26 cellular contexts compared by ENCODE assay signal in genomic region chr18:57983472-57983871, GRCh38.
"Had no signal": no experiment of that assay in that cellular context is flagged by ENCODE, and none has a peak within 500 bp of the region (broad histone marks: within the 10 kb centered on the region; RNA-seq: fewer than 3 reads in every experiment).

No MANE protein-coding gene starts in this region.

- H3K4me1 Mint-ChIP-seq: stimulated activated effector memory CD8-positive, alpha-beta T cell treated with anti-CD3 and anti-CD28 coated beads, Interleukin-12 subunit alpha, Interleukin-12 subunit beta, amount 100 ng/mL, for 72 hours had no signal

- H3K4me3 Mint-ChIP-seq: effector memory CD8-positive, alpha-beta T cell; mesothelial cell of epicardium; naive B cell; natural killer cell treated with Interleukin-12 subunit alpha and Interleukin-12 subunit beta and Interleukin-15 and Interleukin-18, amount 100 ng/mL, for 72 hours; neural progenitor cell; stimulated activated effector memory CD8-positive, alpha-beta T cell treated with anti-CD3 and anti-CD28 coated beads, Interleukin-12 subunit alpha, Interleukin-12 subunit beta, amount 100 ng/mL, for 72 hours had no signal

- H3K9me3 ChIP-seq: esophagus squamous epithelium, mucosa of descending colon, prostate gland, sigmoid colon, thyroid gland, vagina had no signal

- H3K27ac Mint-ChIP-seq: effector memory CD8-positive, alpha-beta T cell; mesothelial cell of epicardium; natural killer cell treated with Interleukin-12 subunit alpha and Interleukin-12 subunit beta and Interleukin-15 and Interleukin-18, amount 100 ng/mL, for 72 hours; stimulated activated effector memory CD8-positive, alpha-beta T cell treated with anti-CD3 and anti-CD28 coated beads, Interleukin-12 subunit alpha, Interleukin-12 subunit beta, amount 100 ng/mL, for 72 hours had no signal

- H3K9me3 Mint-ChIP-seq: effector memory CD8-positive, alpha-beta T cell; natural killer cell treated with Interleukin-12 subunit alpha and Interleukin-12 subunit beta and Interleukin-15 and Interleukin-18, amount 100 ng/mL, for 72 hours; stimulated activated effector memory CD8-positive, alpha-beta T cell treated with anti-CD3 and anti-CD28 coated beads, Interleukin-12 subunit alpha, Interleukin-12 subunit beta, amount 100 ng/mL, for 72 hours had no signal

- DNase-seq: effector memory CD8-positive, alpha-beta T cell; erythroblast; esophagus squamous epithelium; foreskin melanocyte; glutamatergic neuron; heart right ventricle; hippocampal formation; left cardiac atrium; left lung; mesenchymal stem cell; mucosa of descending colon; naive B cell; nucleus accumbens; sigmoid colon; stimulated activated CD4-positive, alpha-beta T cell treated with anti-CD3 and anti-CD28 coated beads, Interleukin-2, amount 100 ng/mL, for 24 hours; stimulated activated CD4-positive, alpha-beta T cell treated with anti-CD3 and anti-CD28 coated beads, Interleukin-4, amount 100 ng/mL, for 24 hours; stimulated activated naive CD4-positive, alpha-beta T cell treated with Interleukin-2 at 50 U/mL for 16 hours; stomach; thyroid gland; trophoblast cell had no signal

- ATAC-seq: effector memory CD8-positive, alpha-beta T cell; heart right ventricle; left cardiac atrium; left lung had no signal

- H3K36me3 Mint-ChIP-seq: mesothelial cell of epicardium; naive B cell; natural killer cell treated with Interleukin-12 subunit alpha and Interleukin-12 subunit beta and Interleukin-15 and Interleukin-18, amount 100 ng/mL, for 72 hours; neural progenitor cell; stimulated activated effector memory CD8-positive, alpha-beta T cell treated with anti-CD3 and anti-CD28 coated beads, Interleukin-12 subunit alpha, Interleukin-12 subunit beta, amount 100 ng/mL, for 72 hours had no signal
